ENCODE assay signal across 23 cellular contexts in genomic region chr2:184394642-184395041, GRCh38.
"Had no signal": no experiment of that assay in that cellular context is flagged by ENCODE, and none has a peak within 500 bp of the region (broad histone marks: within the 10 kb centered on the region; RNA-seq: fewer than 3 reads in every experiment).

No MANE protein-coding gene starts in this region.

- H3K9me3 Mint-ChIP-seq: nephron progenitor cell had no signal

- FAIRE-seq: endometrium had no signal

- H3K9ac ChIP-seq: parathyroid adenoma had no signal

- H3K27ac Mint-ChIP-seq: naive thymus-derived CD4-positive, alpha-beta T cell; nephron progenitor cell; stimulated activated naive B cell treated with anti-CD40 and anti-IgM and Interleukin-4, amounts not matched to agents 10 μg/mL and 1 μg/mL and 100 μg/mL, for 72 hours; stimulated activated naive CD8-positive, alpha-beta T cell treated with anti-CD3 and anti-CD28 coated beads, Interleukin-15, amount 100 ng/mL, for 72 hours had no signal

- DNase-seq: effector memory CD4-positive, alpha-beta T cell; foreskin melanocyte; head of caudate nucleus; hippocampal formation; left colon; mesendoderm; naive thymus-derived CD4-positive, alpha-beta T cell; nephron progenitor cell; retina; sigmoid colon; stimulated activated CD4-positive, alpha-beta T cell treated with anti-CD3 and anti-CD28 coated beads, Interleukin-2, amount 100 ng/mL, for 24 hours; stimulated activated CD4-positive, alpha-beta T cell treated with anti-CD3 and anti-CD28 coated beads, Interleukin-4, amount 100 ng/mL, for 4 hours; stimulated activated naive B cell treated with anti-CD40 and anti-IgM and Interleukin-4, amounts not matched to agents 10 μg/mL and 1 μg/mL and 100 μg/mL, for 72 hours; stimulated activated naive CD8-positive, alpha-beta T cell treated with anti-CD3 and anti-CD28 coated beads, Interleukin-15, amount 100 ng/mL, for 72 hours; testis; upper lobe of right lung had no signal

- H3K9me3 ChIP-seq: esophagus muscularis mucosa, prostate gland, sigmoid colon, testis, upper lobe of right lung, vagina had no signal

- H3K4me3 Mint-ChIP-seq: naive thymus-derived CD4-positive, alpha-beta T cell; nephron progenitor cell; stimulated activated naive B cell treated with anti-CD40 and anti-IgM and Interleukin-4, amounts not matched to agents 10 μg/mL and 1 μg/mL and 100 μg/mL, for 72 hours; stimulated activated naive CD8-positive, alpha-beta T cell treated with anti-CD3 and anti-CD28 coated beads, Interleukin-15, amount 100 ng/mL, for 72 hours had no signal

- H3K27me3 Mint-ChIP-seq: naive thymus-derived CD4-positive, alpha-beta T cell; stimulated activated naive B cell treated with anti-CD40 and anti-IgM and Interleukin-4, amounts not matched to agents 10 μg/mL and 1 μg/mL and 100 μg/mL, for 72 hours; stimulated activated naive CD8-positive, alpha-beta T cell treated with anti-CD3 and anti-CD28 coated beads, Interleukin-15, amount 100 ng/mL, for 72 hours had no signal

- H3K36me3 ChIP-seq: esophagus muscularis mucosa, prostate gland, sigmoid colon, tibial nerve, upper lobe of right lung, vagina had no signal

- H3K4me1 Mint-ChIP-seq: naive thymus-derived CD4-positive, alpha-beta T cell; nephron progenitor cell; stimulated activated naive B cell treated with anti-CD40 and anti-IgM and Interleukin-4, amounts not matched to agents 10 μg/mL and 1 μg/mL and 100 μg/mL, for 72 hours; stimulated activated naive CD8-positive, alpha-beta T cell treated with anti-CD3 and anti-CD28 coated beads, Interleukin-15, amount 100 ng/mL, for 72 hours had no signal

- H3K36me3 Mint-ChIP-seq: naive thymus-derived CD4-positive, alpha-beta T cell; stimulated activated naive B cell treated with anti-CD40 and anti-IgM and Interleukin-4, amounts not matched to agents 10 μg/mL and 1 μg/mL and 100 μg/mL, for 72 hours had no signal

- H3K4me1 ChIP-seq: esophagus muscularis mucosa, parathyroid adenoma, prostate gland, sigmoid colon, testis, tibial nerve, upper lobe of right lung, vagina had no signal

- ATAC-seq: left colon; naive thymus-derived CD4-positive, alpha-beta T cell; stimulated activated naive B cell treated with anti-CD40 and anti-IgM and Interleukin-4, amounts not matched to agents 10 μg/mL and 1 μg/mL and 100 μg/mL, for 72 hours; stimulated activated naive CD8-positive, alpha-beta T cell treated with anti-CD3 and anti-CD28 coated beads, Interleukin-15, amount 100 ng/mL, for 72 hours; upper lobe of right lung had no signal

- H3K4me3 ChIP-seq: esophagus muscularis mucosa, prostate gland, sigmoid colon, skin epidermis, testis, tibial nerve, upper lobe of right lung, vagina had no signal

- H3K27me3 ChIP-seq: esophagus muscularis mucosa, sigmoid colon, testis, tibial nerve, upper lobe of right lung, vagina had no signal
